1 cellular context compared by ENCODE assay signal in genomic region chr20:17968366-17969275, GRCh38.
A peak's percentile ranks its signal among the peaks of the same experiment; 100 is the strongest.
TF ChIP-seq lines count a peak whose summit lies in the region.

A gene with protein sequence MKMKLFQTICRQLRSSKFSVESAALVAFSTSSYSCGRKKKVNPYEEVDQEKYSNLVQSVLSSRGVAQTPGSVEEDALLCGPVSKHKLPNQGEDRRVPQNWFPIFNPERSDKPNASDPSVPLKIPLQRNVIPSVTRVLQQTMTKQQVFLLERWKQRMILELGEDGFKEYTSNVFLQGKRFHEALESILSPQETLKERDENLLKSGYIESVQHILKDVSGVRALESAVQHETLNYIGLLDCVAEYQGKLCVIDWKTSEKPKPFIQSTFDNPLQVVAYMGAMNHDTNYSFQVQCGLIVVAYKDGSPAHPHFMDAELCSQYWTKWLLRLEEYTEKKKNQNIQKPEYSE (plus strand): TSS chr20:17969018. CDS start chr20:17969860, 842 bp downstream.
Gene SNX5 (minus strand): TSS chr20:17968794. CDS start chr20:17968425, 369 bp downstream.

TF ChIP-seq in HEK293, 187 proteins besides CTCF, POLR2A, EP300 and RAD21 (continued from another document):
- TF ChIP-seq, protein P1, sequence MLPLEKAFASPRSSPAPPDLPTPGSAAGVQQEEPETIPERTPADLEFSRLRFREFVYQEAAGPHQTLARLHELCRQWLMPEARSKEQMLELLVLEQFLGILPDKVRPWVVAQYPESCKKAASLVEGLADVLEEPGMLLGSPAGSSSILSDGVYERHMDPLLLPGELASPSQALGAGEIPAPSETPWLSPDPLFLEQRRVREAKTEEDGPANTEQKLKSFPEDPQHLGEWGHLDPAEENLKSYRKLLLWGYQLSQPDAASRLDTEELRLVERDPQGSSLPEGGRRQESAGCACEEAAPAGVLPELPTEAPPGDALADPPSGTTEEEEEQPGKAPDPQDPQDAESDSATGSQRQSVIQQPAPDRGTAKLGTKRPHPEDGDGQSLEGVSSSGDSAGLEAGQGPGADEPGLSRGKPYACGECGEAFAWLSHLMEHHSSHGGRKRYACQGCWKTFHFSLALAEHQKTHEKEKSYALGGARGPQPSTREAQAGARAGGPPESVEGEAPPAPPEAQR (tag by site-specific recombination; IDR thresholded peaks at IDR 0.05): no peak
- TF ChIP-seq BCL6B (tag by site-specific recombination; IDR thresholded peaks at IDR 0.05) (no peak), ZBTB6 (tag by site-specific recombination; IDR thresholded peaks at IDR 0.05) (0 out of 2 replicates have a peak, but pooled peaks have one; percentile 7), ZSCAN30 (tag by site-specific recombination; IDR thresholded peaks at IDR 0.05) (peak; percentile 41; the same call in 1 of the 2 replicates), YY1 (tag by site-specific recombination; IDR thresholded peaks at IDR 0.05) (peak; percentile 99)
